Comparison of ENCODE assay signal across 8 cellular contexts in the genomic region with DNA sequence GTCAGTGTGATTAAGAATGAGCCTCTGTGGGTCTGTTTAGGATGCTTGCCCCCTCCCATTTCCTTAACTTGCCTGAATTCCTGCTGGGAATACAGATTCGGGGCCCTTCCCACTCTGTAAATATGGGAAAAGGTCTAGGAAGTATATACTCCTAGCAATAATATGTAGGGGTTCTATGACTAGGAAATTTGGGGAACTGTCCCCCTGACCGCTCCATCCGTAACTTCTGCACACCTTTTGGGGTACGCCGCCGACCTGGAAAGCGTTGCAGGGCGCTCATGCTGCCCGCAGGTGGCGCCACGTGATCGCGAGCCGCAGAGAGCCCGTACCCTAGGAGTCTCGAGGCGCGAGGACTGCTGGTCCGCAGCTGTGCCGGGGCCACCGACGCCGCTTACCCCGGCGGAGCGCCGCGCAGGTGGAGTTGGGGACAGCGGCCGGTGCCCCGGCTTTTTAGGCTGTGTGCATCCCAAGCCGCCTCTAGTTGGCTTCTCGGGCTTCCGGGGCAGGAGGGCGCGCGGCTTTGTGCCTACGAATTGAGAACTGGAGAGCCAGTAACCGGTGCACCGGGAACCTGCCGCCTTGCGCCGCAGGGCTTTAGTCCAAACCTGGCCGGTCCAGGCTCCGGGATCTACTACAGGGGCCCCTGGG. TPM values are rescaled to one million over a fixed set of nuclear protein-coding genes. Genes with fewer than 3 reads are reported as not detected.
DNase-seq lines count a peak whose midpoint lies in the region; ATAC-seq, FAIRE-seq and TF ChIP-seq lines count a peak whose summit lies in the region.

No MANE protein-coding gene starts in this region.

- peaks cover 7% of the 10 kb centered on the region for H3K36me3 Mint-ChIP-seq in activated CD4-positive, alpha-beta memory T cell treated with anti-CD3 and anti-CD28 coated beads, Interleukin-2, amount 10 ng/mL, durations not matched to agents 7 days and 5 days (ENCODE audit: low read depth)

- H3K4me1 ChIP-seq in A549, result peaks cover 28% of the 10 kb centered on the region

- peaks cover 3% of the 10 kb centered on the region for H3K27me3 Mint-ChIP-seq in activated CD4-positive, alpha-beta memory T cell treated with anti-CD3 and anti-CD28 coated beads, Interleukin-2, amount 10 ng/mL, durations not matched to agents 7 days and 5 days

- WGBS in A549 (ENCODE audit: missing lambda C conversion rate), result 2% methylated on average over 10 of the region's 45 CpGs

- peaks cover 61% of the 10 kb centered on the region for H3K4me1 Mint-ChIP-seq in activated CD4-positive, alpha-beta memory T cell treated with anti-CD3 and anti-CD28 coated beads, Interleukin-2, amount 10 ng/mL, durations not matched to agents 7 days and 5 days

- peak; percentile 99 for TF ChIP-seq CTCF in A549 (IDR thresholded peaks at IDR 0.05)

- H3K27ac Mint-ChIP-seq in activated CD4-positive, alpha-beta memory T cell treated with anti-CD3 and anti-CD28 coated beads, Interleukin-2, amount 10 ng/mL, durations not matched to agents 7 days and 5 days, result peak overlapping the region; percentile 84

- CTCF ChIA-PET in A549 (lab: Yijun Ruan, JAX), result interaction anchor here (0.5 to 10.5 kb wide), 79 partner anchors 9 to 569 kb away, joined by 3 to 199 read pairs (median 4); partner anchors contain the start of genes CYP17A1, INA and TAF5
- CTCF ChIA-PET in activated CD4-positive, alpha-beta memory T cell treated with anti-CD3 and anti-CD28 coated beads, Interleukin-2, amount 10 ng/mL, durations not matched to agents 7 days and 5 days (lab: Charles Lee), result interaction anchor here (0.5 to 8.3 kb wide), 48 partner anchors 9 to 671 kb away, joined by 3 to 90 read pairs (median 4); partner anchors contain the start of genes ATP5MK, INA, NEURL1 and NT5C2

- ATAC-seq in A549, result peak; percentile 71 to 79
- ATAC-seq in GM18511 (IDR thresholded peaks at IDR 0.05; ENCODE audit: unreplicated experiment), result peak; percentile 49
- ATAC-seq in HG03064 (IDR thresholded peaks at IDR 0.05; ENCODE audit: low read depth, unreplicated experiment), result peak; percentile 36

- H3K9me3 ChIP-seq in A549, result no peaks in the 10 kb centered on the region

- no peaks in the 10 kb centered on the region for H3K9me3 Mint-ChIP-seq in activated CD4-positive, alpha-beta memory T cell treated with anti-CD3 and anti-CD28 coated beads, Interleukin-2, amount 10 ng/mL, durations not matched to agents 7 days and 5 days

- peak; percentile 97 to 100 for TF ChIP-seq RAD21 in A549 (conservative IDR thresholded peaks at IDR 0.05 in 1 of 2, IDR thresholded peaks at IDR 0.05 in 1 of 2)

- TF ChIP-seq EP300 in A549 (IDR thresholded peaks at IDR 0.05), result no peak

- POLR2A ChIA-PET in A549 (lab: Yijun Ruan, JAX), result interaction anchor here (0.6 to 2.2 kb wide), 12 partner anchors 12 to 324 kb away, joined by 3 to 9 read pairs (median 3); no protein-coding TSS in a partner anchor
- POLR2A ChIA-PET in activated CD4-positive, alpha-beta memory T cell treated with anti-CD3 and anti-CD28 coated beads, Interleukin-2, amount 10 ng/mL, durations not matched to agents 7 days and 5 days (lab: Charles Lee), result interaction anchor here (1.0 to 3.0 kb wide), 9 partner anchors 10 to 327 kb away, joined by 3 to 26 read pairs (median 6); partner anchors contain the start of gene TRIM8

- no peak for FAIRE-seq in A549 (lab: Jason Lieb, UNC)

- H3K4me2 ChIP-seq in A549, result peak overlapping the region; percentile 87

- peak overlapping the region; percentile 41 to 79; a peak in 4 of 6 replicates for H3K27ac ChIP-seq in A549

- peak overlapping the region; percentile 90 for H3K4me3 Mint-ChIP-seq in activated CD4-positive, alpha-beta memory T cell treated with anti-CD3 and anti-CD28 coated beads, Interleukin-2, amount 10 ng/mL, durations not matched to agents 7 days and 5 days

- H3K4me3 ChIP-seq in A549, result peak overlapping the region; percentile 59

- DNase-seq in A549 (ENCODE audit: low read depth in 1 of 2, low spot score in 1 of 2), result peak; percentile 60 to 74
- DNase-seq in NCI-H345 treated with DMSO at 0.1 percent for 48 hours (lab: John Stamatoyannopoulos, UW; ENCODE audit: unreplicated experiment), result peak; percentile 49
- DNase-seq in activated CD4-positive, alpha-beta memory T cell treated with anti-CD3 and anti-CD28 coated beads, Interleukin-2, amount 10 ng/mL, durations not matched to agents 7 days and 5 days, result peak; percentile 85
- DNase-seq in ecto neural progenitor cell (ENCODE audit: low spot score), result peak; percentile 92
- DNase-seq in lung microvascular endothelial cell (ENCODE audit: low read depth in 2 of 2), result peak; percentile 78 to 79
- DNase-seq in stimulated activated CD4-positive, alpha-beta T cell treated with anti-CD3 and anti-CD28 coated beads, Interleukin-4, amount 100 ng/mL, for 48 hours (ENCODE audit: low read depth in 2 of 2), result peak; percentile 75 to 76

- no peak for TF ChIP-seq POLR2A in A549 (IDR thresholded peaks at IDR 0.05; ENCODE audit: low read length)

TF ChIP-seq in A549, 52 proteins besides CTCF, POLR2A, EP300 and RAD21 (continues in another document):
- TF ChIP-seq SMC3 (IDR thresholded peaks at IDR 0.05), result peak; percentile 100
- TF ChIP-seq ZFP36 (IDR thresholded peaks at IDR 0.05; ENCODE audit: borderline replicate concordance, partially characterized antibody), result no peak
- TF ChIP-seq, protein P1, sequence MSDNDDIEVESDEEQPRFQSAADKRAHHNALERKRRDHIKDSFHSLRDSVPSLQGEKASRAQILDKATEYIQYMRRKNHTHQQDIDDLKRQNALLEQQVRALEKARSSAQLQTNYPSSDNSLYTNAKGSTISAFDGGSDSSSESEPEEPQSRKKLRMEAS (IDR thresholded peaks at IDR 0.05), result no peak; the same call in 1 of the 2 replicates
- TF ChIP-seq NR3C1 (IDR thresholded peaks at IDR 0.05), result no peak
- 0 out of 2 replicates have a peak, but pooled peaks have one; percentile 11 for TF ChIP-seq GATA3 (IDR thresholded peaks at IDR 0.05; ENCODE audit: borderline replicate concordance)
- no peak for TF ChIP-seq JUN (IDR thresholded peaks at IDR 0.05)
- TF ChIP-seq HOXB5 (CRISPR knock-in tag; IDR thresholded peaks at IDR 0.05), result no peak
- TF ChIP-seq HOXA7 (CRISPR knock-in tag; IDR thresholded peaks at IDR 0.05), result no peak
- TF ChIP-seq ZC3H11A (IDR thresholded peaks at IDR 0.05), result no peak
- no peak for TF ChIP-seq JUNB (IDR thresholded peaks at IDR 0.05)
- TF ChIP-seq TP53 (CRISPR knock-in tag; IDR thresholded peaks at IDR 0.05), result peak; percentile 57; the same call in 1 of the 2 replicates
- no peak for TF ChIP-seq HEYL (CRISPR knock-in tag; IDR thresholded peaks at IDR 0.05)
- no peak for TF ChIP-seq CBX2 (IDR thresholded peaks at IDR 0.05; ENCODE audit: borderline replicate concordance, low read depth)
- no peak for TF ChIP-seq KDM1A (IDR thresholded peaks at IDR 0.05; ENCODE audit: low read depth)
- TF ChIP-seq, protein P2, sequence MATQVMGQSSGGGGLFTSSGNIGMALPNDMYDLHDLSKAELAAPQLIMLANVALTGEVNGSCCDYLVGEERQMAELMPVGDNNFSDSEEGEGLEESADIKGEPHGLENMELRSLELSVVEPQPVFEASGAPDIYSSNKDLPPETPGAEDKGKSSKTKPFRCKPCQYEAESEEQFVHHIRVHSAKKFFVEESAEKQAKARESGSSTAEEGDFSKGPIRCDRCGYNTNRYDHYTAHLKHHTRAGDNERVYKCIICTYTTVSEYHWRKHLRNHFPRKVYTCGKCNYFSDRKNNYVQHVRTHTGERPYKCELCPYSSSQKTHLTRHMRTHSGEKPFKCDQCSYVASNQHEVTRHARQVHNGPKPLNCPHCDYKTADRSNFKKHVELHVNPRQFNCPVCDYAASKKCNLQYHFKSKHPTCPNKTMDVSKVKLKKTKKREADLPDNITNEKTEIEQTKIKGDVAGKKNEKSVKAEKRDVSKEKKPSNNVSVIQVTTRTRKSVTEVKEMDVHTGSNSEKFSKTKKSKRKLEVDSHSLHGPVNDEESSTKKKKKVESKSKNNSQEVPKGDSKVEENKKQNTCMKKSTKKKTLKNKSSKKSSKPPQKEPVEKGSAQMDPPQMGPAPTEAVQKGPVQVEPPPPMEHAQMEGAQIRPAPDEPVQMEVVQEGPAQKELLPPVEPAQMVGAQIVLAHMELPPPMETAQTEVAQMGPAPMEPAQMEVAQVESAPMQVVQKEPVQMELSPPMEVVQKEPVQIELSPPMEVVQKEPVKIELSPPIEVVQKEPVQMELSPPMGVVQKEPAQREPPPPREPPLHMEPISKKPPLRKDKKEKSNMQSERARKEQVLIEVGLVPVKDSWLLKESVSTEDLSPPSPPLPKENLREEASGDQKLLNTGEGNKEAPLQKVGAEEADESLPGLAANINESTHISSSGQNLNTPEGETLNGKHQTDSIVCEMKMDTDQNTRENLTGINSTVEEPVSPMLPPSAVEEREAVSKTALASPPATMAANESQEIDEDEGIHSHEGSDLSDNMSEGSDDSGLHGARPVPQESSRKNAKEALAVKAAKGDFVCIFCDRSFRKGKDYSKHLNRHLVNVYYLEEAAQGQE (IDR thresholded peaks at IDR 0.05), result no peak
- no peak for TF ChIP-seq NFE2L2 (conservative IDR thresholded peaks at IDR 0.05; ENCODE audit: low read length)
- no peak for TF ChIP-seq MAZ (IDR thresholded peaks at IDR 0.05; ENCODE audit: borderline replicate concordance, low read depth, low read length)
- TF ChIP-seq PHF8 (IDR thresholded peaks at IDR 0.05; ENCODE audit: borderline replicate concordance, low read depth), result peak; percentile 58; the same call in 1 of the 2 replicates
- TF ChIP-seq EHF (CRISPR knock-in tag; IDR thresholded peaks at IDR 0.05), result no peak

RNA-seq across cellular contexts. Expression of gene CNNM2, which starts 0.7 kb away (rescaled TPM):
- polyA plus RNA-seq in A549 (2011; rRNA removed) (6.4 TPM in 2 replicates), A549 (2017; fragmentation: RNase III; extraction: RNeasy Plus Mini Kit Qiagen cat#74134 plus additional on column Dnase treatment) (3.9 to 6.9 TPM (median 6.2 TPM) in 3 replicates)
- polyA plus RNA-seq in A549 (2012; cell fraction: cytosol; rRNA removed), result 5.2 and 7.0 TPM in 2 replicates
- 6.9 and 10.6 TPM in 2 replicates for polyA plus RNA-seq in A549 (2012; cell fraction: nucleus; rRNA removed)
- 6.4 and 7.4 TPM in 2 replicates for polyA minus RNA-seq in A549 (2011; rRNA and poly(A)+ RNA removed)
- total RNA-seq in activated CD4-positive, alpha-beta memory T cell treated with anti-CD3 and anti-CD28 coated beads, Interleukin-2, amount 10 ng/mL, durations not matched to agents 7 days and 5 days, result 1 to 10 TPM; 7.9 to 8.4 TPM
- total RNA-seq in lung microvascular endothelial cell, result 0.44 and 1.6 TPM in 2 replicates

RNA-seq across cellular contexts. Expression of gene AS3MT, which starts 48.2 kb away (rescaled TPM):
- 8.6 and 10.8 TPM in 2 replicates for polyA plus RNA-seq in A549 (2011; rRNA removed)
- polyA plus RNA-seq in A549 (2012; cell fraction: cytosol; rRNA removed), result 4.6 and 5.1 TPM in 2 replicates
- polyA plus RNA-seq in A549 (2012; cell fraction: nucleus; rRNA removed), result 2.4 and 4.8 TPM in 2 replicates
- polyA plus RNA-seq in A549 (2017; fragmentation: RNase III; extraction: RNeasy Plus Mini Kit Qiagen cat#74134 plus additional on column Dnase treatment), result 9.7 to 10.7 TPM (median 10.7 TPM) in 3 replicates
- polyA minus RNA-seq in A549 (2011; rRNA and poly(A)+ RNA removed), result 1.6 and 2.0 TPM in 2 replicates
- under 1 TPM; 0.15 to 0.65 TPM for total RNA-seq in activated CD4-positive, alpha-beta memory T cell treated with anti-CD3 and anti-CD28 coated beads, Interleukin-2, amount 10 ng/mL, durations not matched to agents 7 days and 5 days
- total RNA-seq in lung microvascular endothelial cell, result 0.60 and 0.65 TPM in 2 replicates

Comparison
In these comparisons a context has a peak if more than half of its experiments do, and no peak if none do; other contexts are left out.
1. Peak in every context shown above with its lines: DNase-seq, ATAC-seq, H3K4me3 ChIP-seq and H3K27ac ChIP-seq.